Comparison of ENCODE assay signal across 9 cellular contexts in genomic region chr15:31387483-31388118, GRCh38.
DNase-seq lines count a peak whose midpoint lies in the region; ATAC-seq and TF ChIP-seq lines count a peak whose summit lies in the region.
"Had no signal": no experiment of that assay in that cellular context is flagged by ENCODE, and none has a peak within 500 bp of the region (broad histone marks: within the 10 kb centered on the region; RNA-seq: fewer than 3 reads in every experiment).

No MANE protein-coding gene starts in this region.

- H3K4me2 ChIP-seq in mammary epithelial cell (ENCODE audit: insufficient read depth, low read depth, low read length) = no peak overlapping the region

- 3% methylated on average over 6 of the region's 6 CpGs for WGBS in mammary epithelial cell (ENCODE audit: low coverage, missing lambda C conversion rate)

- no peaks in the 10 kb centered on the region for H3K27me3 ChIP-seq in mammary epithelial cell (ENCODE audit: insufficient read depth, low read length)
- no peaks in the 10 kb centered on the region for H3K27me3 ChIP-seq in WERI-Rb-1 (ENCODE audit: insufficient read depth, low read depth, severe bottlenecking)
- H3K27me3 ChIP-seq: ovary had no signal

- no peak overlapping the region for H3K9ac ChIP-seq in mammary epithelial cell (ENCODE audit: insufficient read depth, low read length)

- H3K27me3 Mint-ChIP-seq in neural crest cell (ENCODE audit: low read depth) = peaks cover 16% of the 10 kb centered on the region

- peak; percentile 26 for DNase-seq in Daoy (ENCODE audit: low read depth)
- peak; percentile 57 for DNase-seq in NCI-H524 treated with DMSO at 0.1 percent for 48 hours (lab: John Stamatoyannopoulos, UW)
- peak; percentile 37 for DNase-seq in mammary epithelial cell
- no peak for DNase-seq in neural crest cell (ENCODE audit: low read depth, low spot score)
- DNase-seq in WERI-Rb-1 = no peak
- no peak for DNase-seq in GM10266 (ENCODE audit: extremely low spot score)

- ATAC-seq in HG02840 (IDR thresholded peaks at IDR 0.05; ENCODE audit: low FRiP score, unreplicated experiment) = no peak
- no peak for ATAC-seq in GM18502 (IDR thresholded peaks at IDR 0.05; ENCODE audit: poor library complexity, unreplicated experiment)

- H3K4me1 ChIP-seq in mammary epithelial cell (ENCODE audit: insufficient read depth, low read length) = peaks cover 33% of the 10 kb centered on the region

- intact Hi-C loops in mammary epithelial cell (cut with micrococcal nuclease) = loop anchor here (2.0 kb wide), 1 partner anchor 37 kb away; no protein-coding TSS in a partner anchor

- H3K36me3 Mint-ChIP-seq in neural crest cell (ENCODE audit: low read depth) = no peaks in the 10 kb centered on the region

- H2AFZ ChIP-seq in mammary epithelial cell (ENCODE audit: low read depth, low read length) = no peak overlapping the region

- in situ Hi-C loops in mammary epithelial cell (cut with MboI; ENCODE audit: low sequenced_read_pairs in 2 of 2) = no loop called here

- H3K9me3 ChIP-seq in mammary epithelial cell (replicated peaks; ENCODE audit: insufficient read depth, low read length) (no peaks in the 10 kb centered on the region), WERI-Rb-1 (ENCODE audit: severe bottlenecking) (no peaks in the 10 kb centered on the region)
- H3K9me3 ChIP-seq: ovary had no signal

- peak overlapping the region; percentile 31 for H3K27ac Mint-ChIP-seq in neural crest cell (ENCODE audit: unreplicated experiment)

- H3K4me1 Mint-ChIP-seq in neural crest cell = peaks cover 2% of the 10 kb centered on the region

- BruUV-seq in mammary epithelial cell (replicated peaks; lab: Mats Ljungman, UMichigan) = no TSS peak

- dilution Hi-C loops in mammary epithelial cell (cut with HindIII; ENCODE audit: low sequenced_read_pairs) = no loop called here

- peaks cover 4% of the 10 kb centered on the region for H3K9me3 Mint-ChIP-seq in neural crest cell

- H4K20me1 ChIP-seq in mammary epithelial cell (ENCODE audit: insufficient read depth, low read length) = no peaks in the 10 kb centered on the region

- H3K4me3 Mint-ChIP-seq in neural crest cell = peak overlapping the region; percentile 39

- CTCF ChIA-PET in mammary epithelial cell (lab: Charles Lee; ENCODE audit: low non-redundant PET) = no interaction called here

- H3K36me3 ChIP-seq in mammary epithelial cell (ENCODE audit: insufficient read depth, low read length) = no peaks in the 10 kb centered on the region
- no peaks in the 10 kb centered on the region for H3K36me3 ChIP-seq in WERI-Rb-1
- H3K36me3 ChIP-seq: ovary had no signal

- no peaks in the 10 kb centered on the region for H3K79me2 ChIP-seq in mammary epithelial cell (ENCODE audit: insufficient read depth, low read length)

- H3K27ac ChIP-seq in mammary epithelial cell (ENCODE audit: insufficient read depth, low read depth, low read length) (no peak overlapping the region), WERI-Rb-1 (no peak overlapping the region)
- H3K27ac ChIP-seq: ovary had no signal

- H3K4me3 ChIP-seq in mammary epithelial cell (replicated peaks in 1 of 3; ENCODE audit: insufficient read depth in 1 of 3, low read depth in 2 of 3, low read length in 3 of 3) (no peak overlapping the region), WERI-Rb-1 (ENCODE audit: low read depth, low read length) (no peak overlapping the region)
- H3K4me3 ChIP-seq: ovary had no signal

- no peak for TF ChIP-seq CTCF in mammary epithelial cell (conservative IDR thresholded peaks at IDR 0.05 in 1 of 2, IDR thresholded peaks at IDR 0.05 in 1 of 2; ENCODE audit: extremely low read depth in 1 of 2, insufficient read depth in 1 of 2, low read depth in 1 of 2, low read length in 2 of 2)
- TF ChIP-seq CTCF in neural crest cell (conservative IDR thresholded peaks at IDR 0.05) = no peak
- TF ChIP-seq CTCF in WERI-Rb-1 (IDR thresholded peaks at IDR 0.05; ENCODE audit: low read depth, low read length) = no peak
- TF ChIP-seq CTCF in GM10266 (IDR thresholded peaks at IDR 0.05; ENCODE audit: control insufficient read depth, insufficient read depth, low read depth, missing control alignments) = no peak

Comparison
In these comparisons a context has a peak if more than half of its experiments do, and no peak if none do; other contexts are left out.
1. DNase-seq: peak in Daoy (single experiment), NCI-H524 treated with DMSO at 0.1 percent for 48 hours (single experiment) and mammary epithelial cell (single experiment); none in neural crest cell (single experiment), WERI-Rb-1 (single experiment) and GM10266 (single experiment).